ENCODE assay signal across 8 cellular contexts in the genomic region with DNA sequence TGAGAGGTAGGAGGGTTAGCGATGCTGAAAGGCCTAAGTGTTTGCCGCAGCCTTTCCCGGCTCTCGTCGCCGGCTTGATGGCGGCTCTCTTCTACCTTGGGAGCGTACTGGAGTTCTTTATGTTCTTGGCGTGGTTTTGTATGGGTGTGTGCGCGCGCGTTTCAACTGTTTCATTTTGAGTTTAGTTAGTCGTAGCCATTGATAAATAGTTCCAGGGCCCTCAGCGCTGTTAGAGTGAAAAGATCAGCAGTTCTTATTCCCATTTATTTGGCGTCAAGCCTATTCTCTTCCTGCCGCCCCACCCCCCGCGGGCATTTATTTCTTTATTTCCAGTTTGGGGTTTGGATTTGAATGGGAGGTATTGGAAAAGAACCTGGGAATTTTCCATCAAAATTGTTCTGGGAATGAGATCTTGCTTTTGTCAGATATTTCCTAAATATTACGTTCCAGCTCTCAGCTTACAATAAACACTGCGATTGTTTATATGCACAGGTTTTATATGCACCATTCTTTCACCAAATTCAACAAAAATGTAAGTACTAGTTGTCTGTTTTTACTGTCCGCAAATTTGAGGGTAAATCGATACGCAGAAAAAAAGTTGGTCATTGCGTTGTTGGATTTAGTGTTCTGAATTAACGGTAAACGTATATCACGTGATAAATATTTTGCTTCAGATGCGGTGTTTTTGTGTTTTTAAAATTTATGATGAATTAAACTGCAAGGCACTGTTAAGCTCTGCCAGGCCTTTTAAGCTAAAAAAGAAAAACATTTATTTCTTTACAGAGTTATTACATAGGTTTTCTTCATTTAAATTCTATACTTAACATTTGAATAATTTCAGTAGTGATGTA. TPM values are rescaled to one million over a fixed set of nuclear protein-coding genes. Genes with fewer than 3 reads are reported as not detected.
DNase-seq lines count a peak whose midpoint lies in the region; ATAC-seq and TF ChIP-seq lines count a peak whose summit lies in the region.

No MANE protein-coding gene starts in this region.

- ATAC-seq in left lung (peak; percentile 6), HG03342 (IDR thresholded peaks at IDR 0.05; ENCODE audit: unreplicated experiment) (no peak)

- H3K27ac ChIP-seq in caudate nucleus (ENCODE audit: low read depth, low read length) (peak overlapping the region; percentile 96), left lung (peak overlapping the region; percentile 98 to 99)

- H3K27me3 Mint-ChIP-seq in T-helper 1 cell treated with Interleukin-12 subunit alpha and Interleukin-12 subunit beta and Interleukin-4 antibody, amounts not matched to agents 30 μg/mL and 1 μg/mL, for 36 hours (ENCODE audit: low read depth) = peaks cover 2% of the 10 kb centered on the region

- H3K36me3 ChIP-seq in ES-I3 (ENCODE audit: insufficient read depth, low read length) = no peaks in the 10 kb centered on the region; the same call in 1 of the 2 replicates
- peaks cover 0 to 9% of the 10 kb centered on the region in 2 donors for H3K36me3 ChIP-seq in left lung

- peak overlapping the region; percentile 97 for H3K4me3 ChIP-seq in left lung

- peaks cover 2% of the 10 kb centered on the region for H3K9me3 Mint-ChIP-seq in T-helper 1 cell treated with Interleukin-12 subunit alpha and Interleukin-12 subunit beta and Interleukin-4 antibody, amounts not matched to agents 30 μg/mL and 1 μg/mL, for 36 hours

- H3K27ac Mint-ChIP-seq in T-helper 1 cell treated with Interleukin-12 subunit alpha and Interleukin-12 subunit beta and Interleukin-4 antibody, amounts not matched to agents 30 μg/mL and 1 μg/mL, for 36 hours = peak overlapping the region; percentile 90

- H3K27me3 ChIP-seq in left lung = no peaks in the 10 kb centered on the region

- DNase-seq in HS-27A (ENCODE audit: low read depth) (peak; percentile 45), caudate nucleus (lab: John Stamatoyannopoulos, UW) (peak in 18 of 61 donors; percentile 8 to 76 (median 45)), left lung (no peak), amniotic stem cell (lab: John Stamatoyannopoulos, UW) (no peak)
- DNase-seq in stimulated activated CD4-positive, alpha-beta T cell treated with anti-CD3 and anti-CD28 coated beads, TNF-alpha, amount 100 ng/mL, for 1 hour (ENCODE audit: low read depth in 3 of 3, low spot score in 1 of 3) = peak in 2 of 3 donors; percentile 3 to 41

- peak overlapping the region; percentile 94 for H3K4me3 Mint-ChIP-seq in T-helper 1 cell treated with Interleukin-12 subunit alpha and Interleukin-12 subunit beta and Interleukin-4 antibody, amounts not matched to agents 30 μg/mL and 1 μg/mL, for 36 hours

- intact Hi-C loops in left lung (cut with DNase I) = no loop called here

- peaks cover 26% of the 10 kb centered on the region for H3K4me1 Mint-ChIP-seq in T-helper 1 cell treated with Interleukin-12 subunit alpha and Interleukin-12 subunit beta and Interleukin-4 antibody, amounts not matched to agents 30 μg/mL and 1 μg/mL, for 36 hours (ENCODE audit: low read depth)

- no peaks in the 10 kb centered on the region; the same call in 1 of the 2 replicates for H3K4me1 ChIP-seq in ES-I3 (ENCODE audit: insufficient read depth, low read length)
- H3K4me1 ChIP-seq in left lung = peaks cover 22 to 55% of the 10 kb centered on the region in 2 donors

- H3K9me3 ChIP-seq in ES-I3 (ENCODE audit: control insufficient read depth, insufficient read depth, low read length) = no peaks in the 10 kb centered on the region
- no peaks in the 10 kb centered on the region for H3K9me3 ChIP-seq in left lung

- TF ChIP-seq CTCF in left lung (IDR thresholded peaks at IDR 0.05) = no peak

- H3K9ac ChIP-seq in ES-I3 (ENCODE audit: low read depth, low read length) = peak overlapping the region; percentile 99

- H3K36me3 Mint-ChIP-seq in T-helper 1 cell treated with Interleukin-12 subunit alpha and Interleukin-12 subunit beta and Interleukin-4 antibody, amounts not matched to agents 30 μg/mL and 1 μg/mL, for 36 hours (ENCODE audit: low read depth) = peaks cover 20% of the 10 kb centered on the region

RNA-seq across cellular contexts. Expression of a gene that starts 1.0 kb away (rescaled TPM):
- total RNA-seq in left lung = 10 to 100 TPM; 29.3 to 40.6 TPM

Comparison
In these comparisons a context has a peak if more than half of its experiments do, and no peak if none do; other contexts are left out.
1. DNase-seq: peak in HS-27A (single experiment) and stimulated activated CD4-positive, alpha-beta T cell treated with anti-CD3 and anti-CD28 coated beads, TNF-alpha, amount 100 ng/mL, for 1 hour (2 of 3); none in left lung (0 of 2) and amniotic stem cell (single experiment).